2 cellular contexts compared by ENCODE assay signal in genomic region chr12:95949801-95950206, GRCh38.
A peak's percentile ranks its signal among the peaks of the same experiment; 100 is the strongest.
TF ChIP-seq lines count a peak whose summit lies in the region.

No MANE protein-coding gene starts in this region.

TF ChIP-seq in HepG2, 621 proteins besides CTCF, POLR2A, EP300 and RAD21 (continues in another document):
- TF ChIP-seq, protein P1, sequence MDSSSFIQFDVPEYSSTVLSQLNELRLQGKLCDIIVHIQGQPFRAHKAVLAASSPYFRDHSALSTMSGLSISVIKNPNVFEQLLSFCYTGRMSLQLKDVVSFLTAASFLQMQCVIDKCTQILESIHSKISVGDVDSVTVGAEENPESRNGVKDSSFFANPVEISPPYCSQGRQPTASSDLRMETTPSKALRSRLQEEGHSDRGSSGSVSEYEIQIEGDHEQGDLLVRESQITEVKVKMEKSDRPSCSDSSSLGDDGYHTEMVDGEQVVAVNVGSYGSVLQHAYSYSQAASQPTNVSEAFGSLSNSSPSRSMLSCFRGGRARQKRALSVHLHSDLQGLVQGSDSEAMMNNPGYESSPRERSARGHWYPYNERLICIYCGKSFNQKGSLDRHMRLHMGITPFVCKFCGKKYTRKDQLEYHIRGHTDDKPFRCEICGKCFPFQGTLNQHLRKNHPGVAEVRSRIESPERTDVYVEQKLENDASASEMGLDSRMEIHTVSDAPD (CRISPR knock-in tag; IDR thresholded peaks at IDR 0.05): 0 out of 2 replicates have a peak, but pooled peaks have one; percentile 44
- TF ChIP-seq ZNF670 (CRISPR knock-in tag; IDR thresholded peaks at IDR 0.05; ENCODE audit: borderline replicate concordance) (no peak), WIZ (CRISPR knock-in tag; IDR thresholded peaks at IDR 0.05) (no peak), ZNF883 (CRISPR knock-in tag; IDR thresholded peaks at IDR 0.05; ENCODE audit: not compliant biosample characterization) (no peak), DPF2 (CRISPR knock-in tag; IDR thresholded peaks at IDR 0.05; ENCODE audit: borderline replicate concordance, low read depth) (peak; percentile 77), ZNF577 (CRISPR knock-in tag; IDR thresholded peaks at IDR 0.05; ENCODE audit: borderline replicate concordance, low read depth) (no peak), SOX5 (CRISPR knock-in tag; IDR thresholded peaks at IDR 0.05; ENCODE audit: borderline replicate concordance) (peak; percentile 99), GATAD1 (CRISPR knock-in tag; IDR thresholded peaks at IDR 0.05) (peak; percentile 35; the same call in 1 of the 2 replicates), ZNF205 (CRISPR knock-in tag; IDR thresholded peaks at IDR 0.05) (0 out of 2 replicates have a peak, but pooled peaks have one; percentile 65), ZNF318 (CRISPR knock-in tag; IDR thresholded peaks at IDR 0.05) (no peak), ZNF552 (CRISPR knock-in tag; IDR thresholded peaks at IDR 0.05; ENCODE audit: borderline replicate concordance) (no peak), NONO (IDR thresholded peaks at IDR 0.05) (no peak), NONO (CRISPR knock-in tag; conservative IDR thresholded peaks at IDR 0.05) (peak; percentile 69; the same call in 1 of the 2 replicates), ETV5 (CRISPR knock-in tag; IDR thresholded peaks at IDR 0.05; ENCODE audit: borderline replicate concordance) (peak; percentile 78; the same call in 1 of the 2 replicates), CBX5 (CRISPR knock-in tag; IDR thresholded peaks at IDR 0.05; ENCODE audit: borderline replicate concordance) (no peak)
- TF ChIP-seq, protein P2, sequence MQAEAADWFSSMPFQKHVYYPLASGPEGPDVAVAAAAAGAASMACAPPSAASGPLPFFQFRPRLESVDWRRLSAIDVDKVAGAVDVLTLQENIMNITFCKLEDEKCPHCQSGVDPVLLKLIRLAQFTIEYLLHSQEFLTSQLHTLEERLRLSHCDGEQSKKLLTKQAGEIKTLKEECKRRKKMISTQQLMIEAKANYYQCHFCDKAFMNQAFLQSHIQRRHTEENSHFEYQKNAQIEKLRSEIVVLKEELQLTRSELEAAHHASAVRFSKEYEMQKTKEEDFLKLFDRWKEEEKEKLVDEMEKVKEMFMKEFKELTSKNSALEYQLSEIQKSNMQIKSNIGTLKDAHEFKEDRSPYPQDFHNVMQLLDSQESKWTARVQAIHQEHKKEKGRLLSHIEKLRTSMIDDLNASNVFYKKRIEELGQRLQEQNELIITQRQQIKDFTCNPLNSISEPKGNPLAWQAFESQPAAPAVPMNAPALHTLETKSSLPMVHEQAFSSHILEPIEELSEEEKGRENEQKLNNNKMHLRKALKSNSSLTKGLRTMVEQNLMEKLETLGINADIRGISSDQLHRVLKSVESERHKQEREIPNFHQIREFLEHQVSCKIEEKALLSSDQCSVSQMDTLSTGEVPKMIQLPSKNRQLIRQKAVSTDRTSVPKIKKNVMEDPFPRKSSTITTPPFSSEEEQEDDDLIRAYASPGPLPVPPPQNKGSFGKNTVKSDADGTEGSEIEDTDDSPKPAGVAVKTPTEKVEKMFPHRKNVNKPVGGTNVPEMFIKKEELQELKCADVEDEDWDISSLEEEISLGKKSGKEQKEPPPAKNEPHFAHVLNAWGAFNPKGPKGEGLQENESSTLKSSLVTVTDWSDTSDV (CRISPR knock-in tag; IDR thresholded peaks at IDR 0.05): no peak

TF ChIP-seq in HEK293T, 16 proteins besides CTCF, POLR2A, EP300 and RAD21:
- TF ChIP-seq CTBP1 (IDR thresholded peaks at IDR 0.05; ENCODE audit: borderline replicate concordance): no peak
